In the genomic region with DNA sequence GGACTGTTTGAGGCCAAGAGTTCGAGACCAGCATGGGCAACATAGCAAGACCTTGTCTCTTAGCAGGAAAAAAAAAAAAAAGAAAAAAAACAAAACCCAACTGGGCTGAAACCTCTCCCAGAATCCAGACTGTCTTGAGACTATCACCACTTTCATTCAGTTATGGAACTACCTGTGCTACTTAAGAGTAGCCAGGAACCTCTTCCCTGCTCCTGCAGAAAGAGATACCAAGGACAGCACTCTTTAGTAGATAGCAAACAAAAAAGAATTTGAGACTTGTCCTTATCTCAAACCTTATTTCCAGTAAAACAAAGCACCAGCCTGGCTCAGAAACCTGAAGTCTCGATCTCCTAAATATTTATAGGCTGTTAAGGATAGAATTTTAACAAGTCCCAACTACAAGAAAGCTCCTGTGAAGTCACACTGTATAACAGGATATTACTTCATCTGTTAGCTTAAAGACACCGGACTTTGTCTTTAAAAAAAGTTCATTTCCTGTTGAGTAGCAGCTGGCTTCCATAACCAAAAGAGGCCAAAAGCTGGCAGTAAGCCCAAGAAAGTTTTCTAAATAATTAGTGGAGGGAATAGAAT, we compare ENCODE assay signal across 9 cellular contexts. TPM values are rescaled to one million over a fixed set of nuclear protein-coding genes. Genes with fewer than 3 reads are reported as not detected.
A peak's percentile ranks its signal among the peaks of the same experiment; 100 is the strongest.
DNase-seq lines count a peak whose midpoint lies in the region; ATAC-seq and TF ChIP-seq lines count a peak whose summit lies in the region.
"Had no signal": no experiment of that assay in that cellular context is flagged by ENCODE, and none has a peak within 500 bp of the region (broad histone marks: within the 10 kb centered on the region; RNA-seq: fewer than 3 reads in every experiment).

No MANE protein-coding gene starts in this region.

- H3K18ac ChIP-seq in IMR-90 (ENCODE audit: low read depth, low read length): peak overlapping the region; percentile 79

- H3K4me1 ChIP-seq in IMR-90 (ENCODE audit: control insufficient read depth, insufficient read depth, low read length) (peaks cover 20% of the 10 kb centered on the region), adipocyte (ENCODE audit: control insufficient read depth, insufficient read depth, low read length) (peaks cover 38% of the 10 kb centered on the region), lung (ENCODE audit: control insufficient read depth in 2 of 2, insufficient read depth in 2 of 2, low read length in 2 of 2) (peaks cover 5 to 9% of the 10 kb centered on the region in 2 donors)

- intact Hi-C loops in CD14-positive monocyte (cut with micrococcal nuclease) (no loop called here), IMR-90 (cut with micrococcal nuclease) (no loop called here)

- peak overlapping the region; percentile 58; the same call in 1 of the 2 replicates for H2BK120ac ChIP-seq in IMR-90 (ENCODE audit: low read depth, low read length)

- peak overlapping the region; percentile 76 for H2AK5ac ChIP-seq in IMR-90 (ENCODE audit: low read depth, low read length)

- H3K36me3 Mint-ChIP-seq in CD14-positive monocyte: peaks cover 12 to 14% of the 10 kb centered on the region in 2 donors

- H3K27me3 Mint-ChIP-seq in CD14-positive monocyte (ENCODE audit: low read depth in 3 of 3): peaks cover 0 to 4% (median 3%) of the 10 kb centered on the region in 3 donors

- H3K14ac ChIP-seq in IMR-90 (replicated peaks; ENCODE audit: low read depth, low read length): peak overlapping the region; percentile 80; the same call in 1 of the 2 replicates

- H3K4me1 Mint-ChIP-seq in CD14-positive monocyte: peaks cover 47% of the 10 kb centered on the region

- TF ChIP-seq POLR2A in IMR-90 (IDR thresholded peaks at IDR 0.05; ENCODE audit: low read depth, low read length): no peak

- H3K9ac ChIP-seq in IMR-90 (ENCODE audit: low read depth, low read length): no peak overlapping the region
- H3K9ac ChIP-seq in adipocyte (ENCODE audit: low read length): no peak overlapping the region

- BruUV-seq in IMR-90 (replicated peaks; lab: Mats Ljungman, UMichigan): no TSS peak

- H3K36me3 ChIP-seq in IMR-90 (ENCODE audit: control insufficient read depth, insufficient read depth, low read length) (peaks cover 25% of the 10 kb centered on the region), adipocyte (ENCODE audit: control insufficient read depth, insufficient read depth, low read length, severe bottlenecking) (peaks cover 7% of the 10 kb centered on the region), lung (ENCODE audit: control insufficient read depth in 2 of 2, insufficient read depth in 2 of 2, low read length in 2 of 2) (peaks cover 2% of the 10 kb centered on the region in 2 donors)

- peak overlapping the region; percentile 67 for H3K4me2 ChIP-seq in IMR-90 (ENCODE audit: low read depth, low read length)

- peak overlapping the region; percentile 9; the same call in 1 of the 2 replicates for H3K23ac ChIP-seq in IMR-90 (ENCODE audit: low read depth, low read length)

- dilution Hi-C loops in IMR-90 (cut with HindIII; ENCODE audit: low sequenced_read_pairs, unreplicated experiment): no loop called here

- POLR2A ChIA-PET in IMR-90 (lab: Charles Lee; ENCODE audit: unreplicated experiment): interaction anchor here (0.6 kb wide), 1 partner anchor 14 kb away, joined by 3 read pairs; no protein-coding TSS in a partner anchor

- H2BK20ac ChIP-seq in IMR-90 (ENCODE audit: low read depth, low read length): peak overlapping the region; percentile 77; the same call in 1 of the 2 replicates

- peak overlapping the region; percentile 36; the same call in 1 of the 2 replicates for H4K5ac ChIP-seq in IMR-90 (ENCODE audit: low read depth, low read length)

- no peak overlapping the region for H3K4me3 Mint-ChIP-seq in CD14-positive monocyte

- in situ Hi-C loops in IMR-90 (cut with MboI; ENCODE audit: low sequenced_read_pairs): no loop called here

- no peak overlapping the region for H3K4me3 ChIP-seq in IMR-90 (ENCODE audit: insufficient read depth, low read depth, low read length)
- H3K4me3 ChIP-seq in adipocyte (ENCODE audit: low read length): peak overlapping the region; percentile 21
- H3K4me3 ChIP-seq in lung: no peak overlapping the region
- H3K4me3 ChIP-seq: pancreas had no signal

- 0 out of 2 replicates have a peak overlapping the region, but pooled peaks have one; percentile 59 for H3K56ac ChIP-seq in IMR-90 (ENCODE audit: extremely low read depth, insufficient read depth, low read length)

- no peaks in the 10 kb centered on the region for H3K9me3 ChIP-seq in IMR-90 (ENCODE audit: control insufficient read depth, insufficient read depth, low read length)
- no peaks in the 10 kb centered on the region for H3K9me3 ChIP-seq in adipocyte (ENCODE audit: control insufficient read depth, low read length)
- H3K9me3 ChIP-seq in lung (ENCODE audit: control insufficient read depth in 2 of 2, insufficient read depth in 1 of 2, low read length in 1 of 2): no peaks in the 10 kb centered on the region
- H3K9me3 ChIP-seq: pancreas had no signal

- H3K79me1 ChIP-seq in IMR-90 (ENCODE audit: low read depth in 1 of 2, low read length in 2 of 2): peaks cover 9 to 61% of the 10 kb centered on the region in 2 experiments; a peak in 3 of 4 replicates

- CTCF ChIA-PET in IMR-90 (lab: Yijun Ruan, JAX): interaction anchor here (1.0 kb wide), 1 partner anchor 22 kb away, joined by 3 read pairs; no protein-coding TSS in a partner anchor

- TF ChIP-seq CTCF in CD14-positive monocyte (IDR thresholded peaks at IDR 0.05) (no peak), IMR-90 (conservative IDR thresholded peaks at IDR 0.05; ENCODE audit: low read depth, low read length) (no peak), lung (IDR thresholded peaks at IDR 0.05; ENCODE audit: control extremely low read depth, extremely low read depth) (no peak)

- peak overlapping the region; percentile 94 for H3K27ac ChIP-seq in IMR-90 (ENCODE audit: insufficient read depth, low read length)
- H3K27ac ChIP-seq in lung (ENCODE audit: low read depth in 1 of 2, low read length in 1 of 2): peak overlapping the region; percentile 55 to 63

- H4K91ac ChIP-seq in IMR-90 (ENCODE audit: insufficient read depth, low read depth, low read length): no peak overlapping the region

- ATAC-seq in IMR-90 (ENCODE audit: low read depth) (no peak), lung (ENCODE audit: insufficient read depth, low FRiP score) (no peak), GM19397 (IDR thresholded peaks at IDR 0.05; ENCODE audit: unreplicated experiment) (no peak)

- peak overlapping the region; percentile 23; the same call in 2 of the 3 replicates for H2BK15ac ChIP-seq in IMR-90 (ENCODE audit: low read depth, low read length)

- DNase-seq in CD14-positive monocyte (ENCODE audit: low spot score): no peak
- peak; percentile 79 for DNase-seq in IMR-90
- peak; percentile 64 for DNase-seq in adipocyte (ENCODE audit: low read depth)
- no peak for DNase-seq in lung (ENCODE audit: low spot score)
- no peak for DNase-seq in NCI-H1048 (lab: John Stamatoyannopoulos, UW)
- DNase-seq in hippocampal formation (lab: John Stamatoyannopoulos, UW): no peak
- DNase-seq in NCI-H1417 treated with DMSO at 0.1 percent for 48 hours (lab: John Stamatoyannopoulos, UW): no peak
- DNase-seq: pancreas had no signal

- H3K4ac ChIP-seq in IMR-90 (ENCODE audit: low read depth, low read length): peak overlapping the region; percentile 40; the same call in 1 of the 2 replicates

- H2BK5ac ChIP-seq in IMR-90 (ENCODE audit: low read depth, low read length, poor library complexity, severe bottlenecking): peak overlapping the region; percentile 91

- H3K9me3 Mint-ChIP-seq in CD14-positive monocyte: peaks cover 0 to 4% (median 0%) of the 10 kb centered on the region in 7 donors

- no peak for TF ChIP-seq RAD21 in IMR-90 (IDR thresholded peaks at IDR 0.05; ENCODE audit: low read length)

- peak overlapping the region in 5 of 7 donors; percentile 33 to 89 (median 79) for H3K27ac Mint-ChIP-seq in CD14-positive monocyte

- H3K9me1 ChIP-seq in IMR-90 (ENCODE audit: insufficient read depth, low read length): peaks cover 14% of the 10 kb centered on the region

- H2AK9ac ChIP-seq in IMR-90 (replicated peaks; ENCODE audit: low read depth, low read length, poor library complexity): no peak overlapping the region

- H2AFZ ChIP-seq in IMR-90 (replicated peaks; ENCODE audit: low read length, poor library complexity): no peak overlapping the region

- no CpG with 5 or more reads among the region's 3 CpGs for WGBS in IMR-90 (ENCODE audit: extremely low coverage in 2 of 2, insufficient read length in 1 of 2), 2 experiments
- 38 to 39% methylated on average over 3 of the region's 3 CpGs for WGBS in lung, 2 donors

- H3K27me3 ChIP-seq in IMR-90 (ENCODE audit: control insufficient read depth, insufficient read depth, low read length) (no peaks in the 10 kb centered on the region), adipocyte (replicated peaks; ENCODE audit: control insufficient read depth, insufficient read depth, low read length) (no peaks in the 10 kb centered on the region), lung (ENCODE audit: control insufficient read depth, insufficient read depth) (no peaks in the 10 kb centered on the region)
- H3K27me3 ChIP-seq: pancreas had no signal

- peaks cover 88% of the 10 kb centered on the region for H4K20me1 ChIP-seq in IMR-90 (ENCODE audit: insufficient read depth, low read length)

- H4K8ac ChIP-seq in IMR-90 (ENCODE audit: low read depth in 2 of 2, low read length in 2 of 2): peak overlapping the region; percentile 67 to 72; a peak in 3 of 4 replicates

TF ChIP-seq in IMR-90, 13 proteins besides CTCF, POLR2A, EP300 and RAD21 (continues in another document):
- TF ChIP-seq CEBPB (IDR thresholded peaks at IDR 0.05; ENCODE audit: low read depth, low read length) (no peak), MXI1 (IDR thresholded peaks at IDR 0.05; ENCODE audit: borderline replicate concordance, low read depth, low read length) (no peak), RFX5 (IDR thresholded peaks at IDR 0.05; ENCODE audit: low read depth, low read length) (no peak), MAZ (IDR thresholded peaks at IDR 0.05; ENCODE audit: borderline replicate concordance, low read depth, low read length) (no peak)
- TF ChIP-seq, protein P1, sequence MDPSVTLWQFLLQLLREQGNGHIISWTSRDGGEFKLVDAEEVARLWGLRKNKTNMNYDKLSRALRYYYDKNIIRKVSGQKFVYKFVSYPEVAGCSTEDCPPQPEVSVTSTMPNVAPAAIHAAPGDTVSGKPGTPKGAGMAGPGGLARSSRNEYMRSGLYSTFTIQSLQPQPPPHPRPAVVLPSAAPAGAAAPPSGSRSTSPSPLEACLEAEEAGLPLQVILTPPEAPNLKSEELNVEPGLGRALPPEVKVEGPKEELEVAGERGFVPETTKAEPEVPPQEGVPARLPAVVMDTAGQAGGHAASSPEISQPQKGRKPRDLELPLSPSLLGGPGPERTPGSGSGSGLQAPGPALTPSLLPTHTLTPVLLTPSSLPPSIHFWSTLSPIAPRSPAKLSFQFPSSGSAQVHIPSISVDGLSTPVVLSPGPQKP (IDR thresholded peaks at IDR 0.05; ENCODE audit: borderline replicate concordance, low read depth, low read length): no peak

RNA-seq across cellular contexts. Expression of a gene that starts 5.1 kb away (rescaled TPM):
- 1 to 10 TPM; 2.5 to 4.8 TPM for polyA plus RNA-seq in CD14-positive monocyte
- 44.2 and 48.4 TPM in 2 replicates for total RNA-seq in IMR-90 (2012; rRNA removed)
- 33.1 and 37.7 TPM in 2 replicates for polyA plus RNA-seq in IMR-90 (2012; rRNA removed)
- polyA plus RNA-seq in IMR-90 (2012; cell fraction: cytosol; rRNA removed): 22.5 and 26.0 TPM in 2 replicates
- 15.0 and 38.4 TPM in 2 replicates for polyA plus RNA-seq in IMR-90 (2012; cell fraction: nucleus; rRNA removed; ENCODE audit: low replicate concordance)
- 10 to 100 TPM; 14.8 to 27.0 TPM for total RNA-seq in lung
- polyA plus RNA-seq in lung: 10 to 100 TPM; 11.3 to 13.1 TPM

Comparison
In these comparisons a context has a peak if more than half of its experiments do, and no peak if none do; other contexts are left out.
1. DNase-seq: peak in IMR-90 (single experiment) and adipocyte (single experiment); none in CD14-positive monocyte (single experiment), lung (single experiment), NCI-H1048 (single experiment), hippocampal formation (0 of 2) and NCI-H1417 treated with DMSO at 0.1 percent for 48 hours (single experiment).